1 cellular context compared by ENCODE assay signal in genomic region chr6:28981833-28982475, GRCh38.
TF ChIP-seq lines count a peak whose summit lies in the region.

No MANE protein-coding gene starts in this region.

TF ChIP-seq in HepG2, 621 proteins besides CTCF, POLR2A, EP300 and RAD21 (continued from another document and continues in another):
- TF ChIP-seq ZNF407 (CRISPR knock-in tag; IDR thresholded peaks at IDR 0.05; ENCODE audit: not compliant biosample characterization), result no peak
- peak; percentile 21; the same call in 1 of the 2 replicates for TF ChIP-seq ZNF317 (CRISPR knock-in tag; IDR thresholded peaks at IDR 0.05)
- TF ChIP-seq ZNF281 (CRISPR knock-in tag; IDR thresholded peaks at IDR 0.05; ENCODE audit: borderline replicate concordance), result peak; percentile 28; the same call in 1 of the 2 replicates
- TF ChIP-seq CBX1 (IDR thresholded peaks at IDR 0.05; ENCODE audit: low read depth), result no peak
- TF ChIP-seq GLMP (CRISPR knock-in tag; IDR thresholded peaks at IDR 0.05; ENCODE audit: borderline replicate concordance), result no peak
- no peak for TF ChIP-seq ZNF292 (CRISPR knock-in tag; IDR thresholded peaks at IDR 0.05; ENCODE audit: borderline replicate concordance, low read depth)
- TF ChIP-seq SALL2 (CRISPR knock-in tag; IDR thresholded peaks at IDR 0.05), result peak; percentile 42; the same call in 1 of the 2 replicates
- no peak for TF ChIP-seq BHLHE40 (IDR thresholded peaks at IDR 0.05; ENCODE audit: low read length)
- peak; percentile 85 for TF ChIP-seq NFE2L2 (IDR thresholded peaks at IDR 0.05; ENCODE audit: low read length)
- TF ChIP-seq ZFP41 (CRISPR knock-in tag; IDR thresholded peaks at IDR 0.05; ENCODE audit: borderline replicate concordance), result peak; percentile 41; the same call in 1 of the 2 replicates
- no peak for TF ChIP-seq E2F1 (CRISPR knock-in tag; IDR thresholded peaks at IDR 0.05)
- no peak for TF ChIP-seq KLF12 (CRISPR knock-in tag; IDR thresholded peaks at IDR 0.05; ENCODE audit: borderline replicate concordance)
- TF ChIP-seq NFIB (CRISPR knock-in tag; IDR thresholded peaks at IDR 0.05; ENCODE audit: borderline replicate concordance), result no peak
- TF ChIP-seq RXRB (CRISPR knock-in tag; IDR thresholded peaks at IDR 0.05; ENCODE audit: borderline replicate concordance), result peak; percentile 59
- TF ChIP-seq CSRNP1 (CRISPR knock-in tag; IDR thresholded peaks at IDR 0.05), result no peak
- TF ChIP-seq NBN (conservative IDR thresholded peaks at IDR 0.05), result no peak
- no peak for TF ChIP-seq ZNF512B (CRISPR knock-in tag; IDR thresholded peaks at IDR 0.05; ENCODE audit: borderline replicate concordance)
- TF ChIP-seq ARID4A (CRISPR knock-in tag; IDR thresholded peaks at IDR 0.05; ENCODE audit: borderline replicate concordance), result peak; percentile 42; the same call in 1 of the 2 replicates
- TF ChIP-seq ISL2 (CRISPR knock-in tag; IDR thresholded peaks at IDR 0.05), result no peak
- no peak for TF ChIP-seq ETS1 (CRISPR knock-in tag; IDR thresholded peaks at IDR 0.05)
- TF ChIP-seq U2AF1 (optimal IDR thresholded peaks at IDR 0.05; ENCODE audit: low read depth, low read length), result peak; percentile 78
- 0 out of 2 replicates have a peak, but pooled peaks have one; percentile 43 for TF ChIP-seq ARID2 (CRISPR knock-in tag; IDR thresholded peaks at IDR 0.05; ENCODE audit: borderline replicate concordance)
- TF ChIP-seq ZNF788 (CRISPR knock-in tag; IDR thresholded peaks at IDR 0.05; ENCODE audit: borderline replicate concordance), result peak; percentile 48; the same call in 1 of the 2 replicates
- no peak; the same call in 1 of the 2 replicates for TF ChIP-seq ZNF513 (CRISPR knock-in tag; conservative IDR thresholded peaks at IDR 0.05)
